23 cellular contexts compared by ENCODE assay signal in genomic region chr1:37540036-37540785, GRCh38. TPM values are rescaled to one million over a fixed set of nuclear protein-coding genes. Genes with fewer than 3 reads are reported as not detected.
"Had no signal": no experiment of that assay in that cellular context is flagged by ENCODE, and none has a peak within 500 bp of the region (broad histone marks: within the 10 kb centered on the region; RNA-seq: fewer than 3 reads in every experiment).

No MANE protein-coding gene starts in this region.

- H3K9ac ChIP-seq: KMS-11 had no signal

- H3K4me2 ChIP-seq: KMS-11 had no signal

- H3K27me3 Mint-ChIP-seq: IgD-negative memory B cell had no signal

- H3K4me1 ChIP-seq: SJSA1 had no signal

- H3K4me3 ChIP-seq: K562, SJSA1, SK-N-MC had no signal

- H3K27ac ChIP-seq: KMS-11, SJSA1, SK-N-MC had no signal

- H3K4me3 Mint-ChIP-seq: IgD-negative memory B cell had no signal

- H3K27me3 ChIP-seq: SJSA1 had no signal

- DNase-seq: Kasumi-1, MM.1S, NCI-H1092 treated with DMSO at 0.1 percent for 48 hours, NCI-H1436, NCI-H187, NCI-H2029, NCI-H2081 treated with DMSO at 0.1 percent for 48 hours, NCI-H2171, NCI-H226, NCI-H446, NCI-H510A, NCI-H524 treated with DMSO at 0.1 percent for 48 hours, NCI-H69, NCI-H774, Right ventricle myocardium superior, RPMI8226, SIG-M5 had no signal

- ATAC-seq: K562 had no signal

- H3K9me3 Mint-ChIP-seq: IgD-negative memory B cell had no signal

- H3K27ac Mint-ChIP-seq: IgD-negative memory B cell had no signal

- H3K9me3 ChIP-seq: SJSA1 had no signal

RNA-seq across cellular contexts. Expression of gene DNALI1, which starts 16.5 kb away (rescaled TPM):
- total RNA-seq: HT1080 had no signal
- polyA plus RNA-seq: IgD-negative memory B cell had no signal
